Comparison of ENCODE assay signal across 8 cellular contexts in genomic region chr11:118530180-118530682, GRCh38. TPM values are rescaled to one million over a fixed set of nuclear protein-coding genes. Genes with fewer than 3 reads are reported as not detected.
DNase-seq lines count a peak whose midpoint lies in the region; ATAC-seq and TF ChIP-seq lines count a peak whose summit lies in the region.

No MANE protein-coding gene starts in this region.

- intact Hi-C loops in mucosa of descending colon (cut with DNase I, micrococcal nuclease) (no loop called here), posterior vena cava (cut with DNase I) (loop anchor here in 1 of 2 donors (5.0 kb wide), 1 partner anchor 37 kb away; the partner anchor contains the start of gene IFT46)

- DNase-seq in activated CD8-positive, alpha-beta memory T cell treated with anti-CD3 and anti-CD28 coated beads, Interleukin-2, amount 10 ng/mL, durations not matched to agents 7 days and 5 days = no peak
- no peak for DNase-seq in activated CD8-positive, alpha-beta memory T cell treated with anti-CD3 and anti-CD28 coated beads for 24 hours
- DNase-seq in NCI-H69 (lab: John Stamatoyannopoulos, UW) = peak; percentile 93
- DNase-seq in choroid plexus epithelial cell (ENCODE audit: low read depth) = peak; percentile 21
- DNase-seq in mucosa of descending colon = peak; percentile 34 to 68 (median 66)
- no peak for DNase-seq in 8988T
- no peak for DNase-seq in posterior vena cava (ENCODE audit: low spot score)
- DNase-seq in hepatic stellate cell (ENCODE audit: low spot score) = no peak

- CTCF ChIA-PET in activated CD8-positive, alpha-beta memory T cell treated with anti-CD3 and anti-CD28 coated beads, Interleukin-2, amount 10 ng/mL, durations not matched to agents 7 days and 5 days (lab: Charles Lee) = interaction anchor here (0.6 kb wide), 1 partner anchor 34 kb away, joined by 3 read pairs; no protein-coding TSS in a partner anchor

- peaks cover 2% of the 10 kb centered on the region for H3K36me3 Mint-ChIP-seq in activated CD8-positive, alpha-beta memory T cell treated with anti-CD3 and anti-CD28 coated beads, Interleukin-2, amount 10 ng/mL, durations not matched to agents 7 days and 5 days

- H3K27ac Mint-ChIP-seq in activated CD8-positive, alpha-beta memory T cell treated with anti-CD3 and anti-CD28 coated beads, Interleukin-2, amount 10 ng/mL, durations not matched to agents 7 days and 5 days = peak overlapping the region; percentile 58

- peak overlapping the region; percentile 79 for H3K4me3 Mint-ChIP-seq in activated CD8-positive, alpha-beta memory T cell treated with anti-CD3 and anti-CD28 coated beads, Interleukin-2, amount 10 ng/mL, durations not matched to agents 7 days and 5 days

- no peaks in the 10 kb centered on the region for H3K36me3 ChIP-seq in mucosa of descending colon (ENCODE audit: low read depth)

- H3K4me3 ChIP-seq in choroid plexus epithelial cell (ENCODE audit: low read depth, low read length) (peak overlapping the region; percentile 79), mucosa of descending colon (peak overlapping the region; percentile 57)

- H3K9me3 ChIP-seq in mucosa of descending colon = no peaks in the 10 kb centered on the region

- TF ChIP-seq CTCF in choroid plexus epithelial cell (conservative IDR thresholded peaks at IDR 0.05; ENCODE audit: low read depth, low read length) (no peak), mucosa of descending colon (IDR thresholded peaks at IDR 0.05) (no peak)

- H3K4me1 Mint-ChIP-seq in activated CD8-positive, alpha-beta memory T cell treated with anti-CD3 and anti-CD28 coated beads, Interleukin-2, amount 10 ng/mL, durations not matched to agents 7 days and 5 days = peaks cover 23% of the 10 kb centered on the region

- no peak for ATAC-seq in activated CD8-positive, alpha-beta memory T cell treated with anti-CD3 and anti-CD28 coated beads, Interleukin-2, amount 10 ng/mL, durations not matched to agents 7 days and 5 days
- peak; percentile 48 for ATAC-seq in mucosa of descending colon

- H3K9me3 Mint-ChIP-seq in activated CD8-positive, alpha-beta memory T cell treated with anti-CD3 and anti-CD28 coated beads, Interleukin-2, amount 10 ng/mL, durations not matched to agents 7 days and 5 days (ENCODE audit: low read depth) = no peaks in the 10 kb centered on the region

- no peaks in the 10 kb centered on the region for H3K27me3 Mint-ChIP-seq in activated CD8-positive, alpha-beta memory T cell treated with anti-CD3 and anti-CD28 coated beads, Interleukin-2, amount 10 ng/mL, durations not matched to agents 7 days and 5 days

- peaks cover 8% of the 10 kb centered on the region for H3K4me1 ChIP-seq in mucosa of descending colon (ENCODE audit: low read depth)

RNA-seq across cellular contexts. Expression of gene TMEM25, which starts 0.8 kb away (rescaled TPM):
- total RNA-seq in activated CD8-positive, alpha-beta memory T cell treated with anti-CD3 and anti-CD28 coated beads, Interleukin-2, amount 10 ng/mL, durations not matched to agents 7 days and 5 days = 1 to 10 TPM; 8.4 to 8.6 TPM
- total RNA-seq in mucosa of descending colon (10 to 100 TPM in 1 of 3 donors, 1 to 10 TPM in 2; 7.8 to 18.0 (median 8.5) TPM), posterior vena cava (10 to 100 TPM; 20.5 to 22.8 TPM)

RNA-seq across cellular contexts. Expression of gene TTC36, which starts 3.0 kb away (rescaled TPM):
- under 1 TPM; 0.66 to 0.82 TPM for total RNA-seq in activated CD8-positive, alpha-beta memory T cell treated with anti-CD3 and anti-CD28 coated beads, Interleukin-2, amount 10 ng/mL, durations not matched to agents 7 days and 5 days
- total RNA-seq in mucosa of descending colon (1 to 10 TPM in 2 of 3 donors, under 1 TPM in 1; 0.63 to 1.3 (median 1.2) TPM), posterior vena cava (under 1 TPM in 1 of 2 donors, not detected in 1; 0.43 TPM)

RNA-seq across cellular contexts. Expression of gene IFT46, which starts 35.5 kb away (rescaled TPM):
- total RNA-seq in activated CD8-positive, alpha-beta memory T cell treated with anti-CD3 and anti-CD28 coated beads, Interleukin-2, amount 10 ng/mL, durations not matched to agents 7 days and 5 days = 10 to 100 TPM; 10.4 to 13.1 TPM
- 10 to 100 TPM; 10.7 to 23.0 (median 12.8) TPM for total RNA-seq in mucosa of descending colon
- total RNA-seq in posterior vena cava = 10 to 100 TPM; 15.9 TPM

RNA-seq across cellular contexts. Expression of gene ARCN1, which starts 42.0 kb away (rescaled TPM):
- 100 to 1,000 TPM in 1 of 2 experiments, 10 to 100 TPM in 1; 98.9 to 130 TPM for total RNA-seq in activated CD8-positive, alpha-beta memory T cell treated with anti-CD3 and anti-CD28 coated beads, Interleukin-2, amount 10 ng/mL, durations not matched to agents 7 days and 5 days
- total RNA-seq in mucosa of descending colon (100 to 1,000 TPM; 126 to 134 (median 130) TPM), posterior vena cava (100 to 1,000 TPM; 148 to 176 TPM)

Comparison
In these comparisons a context has a peak if more than half of its experiments do, and no peak if none do; other contexts are left out.
1. DNase-seq: peak in NCI-H69 (single experiment), choroid plexus epithelial cell (single experiment) and mucosa of descending colon (3 of 3); none in activated CD8-positive, alpha-beta memory T cell treated with anti-CD3 and anti-CD28 coated beads, Interleukin-2, amount 10 ng/mL, durations not matched to agents 7 days and 5 days (single experiment), activated CD8-positive, alpha-beta memory T cell treated with anti-CD3 and anti-CD28 coated beads for 24 hours (single experiment), 8988T (single experiment), posterior vena cava (single experiment) and hepatic stellate cell (single experiment).